Comparison of ENCODE assay signal across 11 cellular contexts in the genomic region with DNA sequence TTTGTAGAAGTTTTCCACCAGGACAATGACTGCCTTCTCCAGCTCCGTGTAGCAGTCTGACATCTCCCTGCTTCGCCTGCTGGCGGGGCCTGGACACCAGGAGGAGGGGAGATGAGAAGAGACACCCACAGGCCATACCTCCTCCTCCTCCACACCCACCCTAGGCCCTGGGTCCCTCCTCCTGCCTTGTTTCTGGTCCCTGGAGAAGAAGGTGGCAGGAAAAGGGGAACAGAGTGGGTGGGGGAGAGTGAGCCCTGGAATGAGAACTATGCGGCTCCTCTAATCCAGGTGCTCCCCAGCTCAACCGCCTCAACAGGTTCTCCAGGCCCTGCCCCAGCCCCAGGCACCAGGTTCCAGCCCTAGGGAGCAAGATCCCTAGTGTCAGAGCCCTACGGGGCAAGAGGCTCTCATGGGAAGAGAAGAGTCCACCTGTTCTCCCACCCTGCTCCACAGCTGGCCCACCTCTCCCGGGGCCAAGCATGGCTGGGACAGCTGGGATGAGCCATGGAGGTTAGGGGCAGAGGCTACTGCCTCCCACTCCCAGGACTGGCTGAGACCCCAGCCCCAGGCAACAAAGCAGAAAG. TPM values are rescaled to one million over a fixed set of nuclear protein-coding genes. Genes with fewer than 3 reads are reported as not detected.
DNase-seq lines count a peak whose midpoint lies in the region; ATAC-seq, FAIRE-seq and TF ChIP-seq lines count a peak whose summit lies in the region.
"Had no signal": no experiment of that assay in that cellular context is flagged by ENCODE, and none has a peak within 500 bp of the region (broad histone marks: within the 10 kb centered on the region; RNA-seq: fewer than 3 reads in every experiment).

No MANE protein-coding gene starts in this region.

- no peak for TF ChIP-seq POLR2A in HepG2 (IDR thresholded peaks at IDR 0.05; ENCODE audit: insufficient read depth in 1 of 2, low read depth in 2 of 2, low read length in 2 of 2)

- FAIRE-seq in HepG2 (lab: Jason Lieb, UNC): peak; percentile 49
- no peak for FAIRE-seq in frontal cortex (lab: Jason Lieb, UNC)

- H3K36me3 ChIP-seq in HepG2 (replicated peaks in 1 of 2; ENCODE audit: control insufficient read depth in 1 of 2, insufficient read depth in 2 of 2, low read length in 2 of 2): no peaks in the 10 kb centered on the region; a peak in 1 of 5 replicates

- TF ChIP-seq EP300 in HepG2 (IDR thresholded peaks at IDR 0.05; ENCODE audit: low read depth in 2 of 2, low read length in 2 of 2) (no peak), HepG2 (CRISPR knock-in tag; IDR thresholded peaks at IDR 0.05; ENCODE audit: borderline replicate concordance) (no peak)

- BruUV-seq in HepG2 (replicated peaks; lab: Mats Ljungman, UMichigan): TSS peak; percentile 66

- peaks cover 3% of the 10 kb centered on the region for H3K27me3 Mint-ChIP-seq in HFFc6 (ENCODE audit: insufficient read depth)

- no peaks in the 10 kb centered on the region for H3K9me3 Mint-ChIP-seq in HFFc6

- CTCF ChIA-PET in HepG2 (lab: Yijun Ruan, JAX; ENCODE audit: low intra/inter-chr PET ratio, low total read pairs): no interaction called here

- in situ Hi-C loops in T47D (cut with HindIII; ENCODE audit: low pct_unique_long_range_greater_than_20kb, low sequenced_read_pairs) (no loop called here), HepG2 (cut with HindIII; ENCODE audit: extremely low pct_ligation_motif_present, low pct_unique_long_range_greater_than_20kb) (no loop called here)

- H3K27ac ChIP-seq in HepG2 (ENCODE audit: extremely low read length, insufficient read depth, low read length) (peak overlapping the region; percentile 99), substantia nigra (ENCODE audit: low read depth, low read length, poor library complexity, severe bottlenecking) (peak overlapping the region; percentile 72)
- H3K27ac ChIP-seq: KMS-11 had no signal

- ATAC-seq in HepG2 (peak; percentile 23), omental fat pad (ENCODE audit: low FRiP score) (no peak), GM19351 (IDR thresholded peaks at IDR 0.05; ENCODE audit: unreplicated experiment) (no peak)

- no peaks in the 10 kb centered on the region for H3K9me3 ChIP-seq in HepG2 (ENCODE audit: low read length)

- no peak overlapping the region for H2AFZ ChIP-seq in HepG2 (ENCODE audit: low read length)

- H3K27ac Mint-ChIP-seq in HFFc6: peak overlapping the region; percentile 96

- peaks cover 53% of the 10 kb centered on the region for H3K4me1 ChIP-seq in HepG2 (ENCODE audit: insufficient read depth, low read length)

- no peaks in the 10 kb centered on the region; a peak in 1 of 5 replicates for H3K27me3 ChIP-seq in HepG2 (ENCODE audit: control insufficient read depth in 1 of 2, insufficient read depth in 2 of 2, low read length in 2 of 2)

- TF ChIP-seq CTCF in HFFc6 (IDR thresholded peaks at IDR 0.05) (no peak), HepG2 (CRISPR knock-in tag; IDR thresholded peaks at IDR 0.05) (no peak), omental fat pad (IDR thresholded peaks at IDR 0.05) (no peak)

- DNase-seq in HFFc6 (no peak), T47D (ENCODE audit: low read depth in 1 of 2, low spot score in 1 of 2) (peak; percentile 77 to 97), HepG2 (ENCODE audit: low spot score) (no peak), substantia nigra (lab: John Stamatoyannopoulos, UW) (no peak), frontal cortex (ENCODE audit: low spot score in 2 of 2) (no peak), NCI-H1436 (lab: John Stamatoyannopoulos, UW) (no peak), omental fat pad (ENCODE audit: low spot score) (no peak)
- DNase-seq: retina had no signal

- 56% methylated on average over 4 of the region's 7 CpGs for WGBS in HepG2 (ENCODE audit: low lambda C conversion rate)

- no peaks in the 10 kb centered on the region for H4K20me1 ChIP-seq in HepG2 (ENCODE audit: insufficient read depth, low read length)

- peak overlapping the region; percentile 98 for H3K4me2 ChIP-seq in HepG2 (ENCODE audit: low read depth, low read length)
- H3K4me2 ChIP-seq: KMS-11 had no signal

- peaks cover 12% of the 10 kb centered on the region for H3K79me2 ChIP-seq in HepG2 (ENCODE audit: insufficient read depth, low read length)

- intact Hi-C loops in HepG2 (cut with micrococcal nuclease; ENCODE audit: unreplicated experiment): loop anchor here (2.0 kb wide), 1 partner anchor 19 kb away; the partner anchor contains the start of gene S100A13

- POLR2A ChIA-PET in HepG2 (lab: Yijun Ruan, JAX): interaction anchor here (0.7 to 12.2 kb wide), 14 partner anchors 8 to 382 kb away, joined by 3 to 390 read pairs (median 6); partner anchors contain the start of genes CHTOP, INTS3, RPS27 and S100A1

- peaks cover 43% of the 10 kb centered on the region for H3K4me1 Mint-ChIP-seq in HFFc6 (ENCODE audit: low read depth)

- peaks cover 32% of the 10 kb centered on the region for H3K36me3 Mint-ChIP-seq in HFFc6 (ENCODE audit: low read depth)

- TF ChIP-seq RAD21 in HepG2 (CRISPR knock-in tag; IDR thresholded peaks at IDR 0.05): no peak

- peak overlapping the region; percentile 87 for H3K9ac ChIP-seq in HepG2 (ENCODE audit: insufficient read depth, low read depth, low read length)
- H3K9ac ChIP-seq: KMS-11 had no signal

- H3K4me3 ChIP-seq in HepG2 (replicated peaks in 1 of 3; ENCODE audit: insufficient read depth in 1 of 3, low read depth in 2 of 3, low read length in 3 of 3): peak overlapping the region; percentile 62 to 83 (median 64)

- H3K4me3 Mint-ChIP-seq in HFFc6: peak overlapping the region; percentile 96

RNA-seq across cellular contexts. Expression of gene S100A16, which starts 4.8 kb away (rescaled TPM):
- 100 to 1,000 TPM; 235 to 351 (median 258) TPM for total RNA-seq in HFFc6 (2021; fragmentation: NEBNext Ultra II Directional; extraction: Animal tissue kit (Norgen Biotek cat#: 25700))
- total RNA-seq in HepG2 (2016; rRNA removed; fragmentation: Illumina TruSeq; extraction: Trizol): 46.0 and 51.2 TPM in 2 replicates
- total RNA-seq in HepG2 (2016; cell fraction: cytosol; rRNA removed; fragmentation: Illumina TruSeq; extraction: Trizol; ENCODE audit: low read depth): 35.2 and 50.8 TPM in 2 replicates
- total RNA-seq in HepG2 (2016; cell fraction: insoluble cytoplasmic fraction; rRNA removed; fragmentation: Illumina TruSeq; extraction: Trizol): 46.0 and 49.1 TPM in 2 replicates
- total RNA-seq in HepG2 (2016; cell fraction: membrane; rRNA removed; fragmentation: Illumina TruSeq; extraction: Trizol): 64.5 and 88.0 TPM in 2 replicates
- 17.2 and 18.5 TPM in 2 replicates for total RNA-seq in HepG2 (2016; cell fraction: nucleus; rRNA removed; fragmentation: Illumina TruSeq; extraction: Trizol)
- polyA plus RNA-seq in HepG2 (2011; rRNA removed): 195 and 203 TPM in 2 replicates
- 207 and 257 TPM in 2 replicates for polyA plus RNA-seq in HepG2 (2011; cell fraction: cytosol; rRNA removed)
- polyA plus RNA-seq in HepG2 (2011; cell fraction: nucleus; rRNA removed): 63.0 and 64.5 TPM in 2 replicates
- 50.0 and 61.9 TPM in 2 replicates for polyA plus RNA-seq in HepG2 (2012)
- 56.0 and 73.0 TPM in 2 replicates for polyA plus RNA-seq in HepG2 (2016; cell fraction: cytosol; fragmentation: Illumina TruSeq; extraction: Trizol; ENCODE audit: low read depth)
- polyA plus RNA-seq in HepG2 (2016; cell fraction: insoluble cytoplasmic fraction; fragmentation: Illumina TruSeq; extraction: Trizol; ENCODE audit: low read depth): 58.3 and 61.2 TPM in 2 replicates
- polyA plus RNA-seq in HepG2 (2016; cell fraction: membrane; fragmentation: Illumina TruSeq; extraction: Trizol; ENCODE audit: low read depth): 82.4 and 91.4 TPM in 2 replicates
- 34.9 and 35.7 TPM in 2 replicates for polyA plus RNA-seq in HepG2 (2016; cell fraction: nucleus; fragmentation: Illumina TruSeq; extraction: Trizol; ENCODE audit: insufficient read depth, low read depth)
- polyA minus RNA-seq in HepG2 (2011; rRNA and poly(A)+ RNA removed; ENCODE audit: low replicate concordance): 116 and 347 TPM in 2 replicates
- polyA minus RNA-seq in HepG2 (2011; cell fraction: cytosol; rRNA and poly(A)+ RNA removed): 41.2 and 43.1 TPM in 2 replicates
- polyA minus RNA-seq in HepG2 (2011; cell fraction: nucleus; rRNA and poly(A)+ RNA removed): 31.9 and 35.2 TPM in 2 replicates
- total RNA-seq in frontal cortex: 13.0 TPM
- total RNA-seq in omental fat pad: 100 to 1,000 TPM in 3 of 4 donors, 10 to 100 TPM in 1; 84.5 to 225 (median 127) TPM

RNA-seq across cellular contexts. Expression of gene S100A14, which starts 7.9 kb away (rescaled TPM):
- under 1 TPM in 1 of 6 experiments, not detected in 5; 0.54 TPM for total RNA-seq in HFFc6 (2021; fragmentation: NEBNext Ultra II Directional; extraction: Animal tissue kit (Norgen Biotek cat#: 25700))
- total RNA-seq in HepG2 (2016; rRNA removed; fragmentation: Illumina TruSeq; extraction: Trizol) (1.4 and 2.0 TPM in 2 replicates), frontal cortex (not detected), omental fat pad (1 to 10 TPM in 2 of 4 donors, under 1 TPM in 1, not detected in 1; 0.50 to 1.9 (median 1.3) TPM)
- 1.2 and 1.6 TPM in 2 replicates for total RNA-seq in HepG2 (2016; cell fraction: cytosol; rRNA removed; fragmentation: Illumina TruSeq; extraction: Trizol; ENCODE audit: low read depth)
- total RNA-seq in HepG2 (2016; cell fraction: insoluble cytoplasmic fraction; rRNA removed; fragmentation: Illumina TruSeq; extraction: Trizol): 1.8 and 2.4 TPM in 2 replicates
- 2.2 and 2.4 TPM in 2 replicates for total RNA-seq in HepG2 (2016; cell fraction: membrane; rRNA removed; fragmentation: Illumina TruSeq; extraction: Trizol)
- total RNA-seq in HepG2 (2016; cell fraction: nucleus; rRNA removed; fragmentation: Illumina TruSeq; extraction: Trizol): 0.75 and 1.1 TPM in 2 replicates
- polyA plus RNA-seq in HepG2 (2011; rRNA removed): 7.7 and 10.8 TPM in 2 replicates
- 11.2 and 16.8 TPM in 2 replicates for polyA plus RNA-seq in HepG2 (2011; cell fraction: cytosol; rRNA removed)
- 1.5 and 3.7 TPM in 2 replicates for polyA plus RNA-seq in HepG2 (2011; cell fraction: nucleus; rRNA removed)
- 4.8 and 6.4 TPM in 2 replicates for polyA plus RNA-seq in HepG2 (2012)
- 1.8 and 2.7 TPM in 2 replicates for polyA plus RNA-seq in HepG2 (2016; cell fraction: cytosol; fragmentation: Illumina TruSeq; extraction: Trizol; ENCODE audit: low read depth)
- polyA plus RNA-seq in HepG2 (2016; cell fraction: insoluble cytoplasmic fraction; fragmentation: Illumina TruSeq; extraction: Trizol; ENCODE audit: low read depth): 2.4 and 2.9 TPM in 2 replicates
- 3.3 TPM in 2 replicates for polyA plus RNA-seq in HepG2 (2016; cell fraction: membrane; fragmentation: Illumina TruSeq; extraction: Trizol; ENCODE audit: low read depth)
- 1.6 and 2.4 TPM in 2 replicates for polyA plus RNA-seq in HepG2 (2016; cell fraction: nucleus; fragmentation: Illumina TruSeq; extraction: Trizol; ENCODE audit: insufficient read depth, low read depth)
- 2.0 and 23.9 TPM in 2 replicates for polyA minus RNA-seq in HepG2 (2011; rRNA and poly(A)+ RNA removed; ENCODE audit: low replicate concordance)
- polyA minus RNA-seq in HepG2 (2011; cell fraction: cytosol; rRNA and poly(A)+ RNA removed): 1.5 and 2.7 TPM in 2 replicates
- polyA minus RNA-seq in HepG2 (2011; cell fraction: nucleus; rRNA and poly(A)+ RNA removed): not detected in 2 replicates
- total RNA-seq: RPMI7951 had no signal

RNA-seq across cellular contexts. Expression of gene S100A13, which starts 19.1 kb away (rescaled TPM):
- total RNA-seq in HFFc6 (2021; fragmentation: NEBNext Ultra II Directional; extraction: Animal tissue kit (Norgen Biotek cat#: 25700)): 100 to 1,000 TPM; 162 to 225 (median 208) TPM
- total RNA-seq in HepG2 (2016; rRNA removed; fragmentation: Illumina TruSeq; extraction: Trizol) (89.5 and 115 TPM in 2 replicates), frontal cortex (7.3 TPM), omental fat pad (100 to 1,000 TPM; 118 to 192 (median 176) TPM)
- total RNA-seq in HepG2 (2016; cell fraction: cytosol; rRNA removed; fragmentation: Illumina TruSeq; extraction: Trizol; ENCODE audit: low read depth): 78.4 and 101 TPM in 2 replicates
- 101 and 125 TPM in 2 replicates for total RNA-seq in HepG2 (2016; cell fraction: insoluble cytoplasmic fraction; rRNA removed; fragmentation: Illumina TruSeq; extraction: Trizol)
- 88.5 and 93.4 TPM in 2 replicates for total RNA-seq in HepG2 (2016; cell fraction: membrane; rRNA removed; fragmentation: Illumina TruSeq; extraction: Trizol)
- 30.0 and 35.1 TPM in 2 replicates for total RNA-seq in HepG2 (2016; cell fraction: nucleus; rRNA removed; fragmentation: Illumina TruSeq; extraction: Trizol)
- 172 TPM in 2 replicates for polyA plus RNA-seq in HepG2 (2011; rRNA removed)
- 139 and 163 TPM in 2 replicates for polyA plus RNA-seq in HepG2 (2011; cell fraction: cytosol; rRNA removed)
- 32.1 and 42.4 TPM in 2 replicates for polyA plus RNA-seq in HepG2 (2011; cell fraction: nucleus; rRNA removed)
- polyA plus RNA-seq in HepG2 (2012): 56.6 and 75.4 TPM in 2 replicates
- polyA plus RNA-seq in HepG2 (2016; cell fraction: cytosol; fragmentation: Illumina TruSeq; extraction: Trizol; ENCODE audit: low read depth): 82.7 and 114 TPM in 2 replicates
- polyA plus RNA-seq in HepG2 (2016; cell fraction: insoluble cytoplasmic fraction; fragmentation: Illumina TruSeq; extraction: Trizol; ENCODE audit: low read depth): 106 and 116 TPM in 2 replicates
- polyA plus RNA-seq in HepG2 (2016; cell fraction: membrane; fragmentation: Illumina TruSeq; extraction: Trizol; ENCODE audit: low read depth): 65.7 and 84.0 TPM in 2 replicates
- 50.7 and 51.1 TPM in 2 replicates for polyA plus RNA-seq in HepG2 (2016; cell fraction: nucleus; fragmentation: Illumina TruSeq; extraction: Trizol; ENCODE audit: insufficient read depth, low read depth)
- 42.6 and 182 TPM in 2 replicates for polyA minus RNA-seq in HepG2 (2011; rRNA and poly(A)+ RNA removed; ENCODE audit: low replicate concordance)
- 11.7 and 13.7 TPM in 2 replicates for polyA minus RNA-seq in HepG2 (2011; cell fraction: cytosol; rRNA and poly(A)+ RNA removed)
- polyA minus RNA-seq in HepG2 (2011; cell fraction: nucleus; rRNA and poly(A)+ RNA removed): 6.7 and 6.8 TPM in 2 replicates

RNA-seq across cellular contexts. Expression of gene S100A1, which starts 20.1 kb away (rescaled TPM):
- total RNA-seq in HFFc6 (2021; fragmentation: NEBNext Ultra II Directional; extraction: Animal tissue kit (Norgen Biotek cat#: 25700)): under 1 TPM in 3 of 6 experiments, not detected in 3; 0.59 to 0.96 (median 0.82) TPM
- total RNA-seq in HepG2 (2016; rRNA removed; fragmentation: Illumina TruSeq; extraction: Trizol) (120 and 151 TPM in 2 replicates), frontal cortex (1.2 TPM), omental fat pad (10 to 100 TPM in 3 of 4 donors, 1 to 10 TPM in 1; 6.0 to 36.5 (median 23.7) TPM)
- total RNA-seq in HepG2 (2016; cell fraction: cytosol; rRNA removed; fragmentation: Illumina TruSeq; extraction: Trizol; ENCODE audit: low read depth): 28.0 and 35.5 TPM in 2 replicates
- 119 and 133 TPM in 2 replicates for total RNA-seq in HepG2 (2016; cell fraction: insoluble cytoplasmic fraction; rRNA removed; fragmentation: Illumina TruSeq; extraction: Trizol)
- 48.1 and 56.1 TPM in 2 replicates for total RNA-seq in HepG2 (2016; cell fraction: membrane; rRNA removed; fragmentation: Illumina TruSeq; extraction: Trizol)
- 54.6 and 59.6 TPM in 2 replicates for total RNA-seq in HepG2 (2016; cell fraction: nucleus; rRNA removed; fragmentation: Illumina TruSeq; extraction: Trizol)
- polyA plus RNA-seq in HepG2 (2011; rRNA removed): 238 and 251 TPM in 2 replicates
- 339 and 395 TPM in 2 replicates for polyA plus RNA-seq in HepG2 (2011; cell fraction: cytosol; rRNA removed)
- polyA plus RNA-seq in HepG2 (2011; cell fraction: nucleus; rRNA removed): 68.2 and 87.5 TPM in 2 replicates
- 109 and 178 TPM in 2 replicates for polyA plus RNA-seq in HepG2 (2012)
- polyA plus RNA-seq in HepG2 (2016; cell fraction: cytosol; fragmentation: Illumina TruSeq; extraction: Trizol; ENCODE audit: low read depth): 100 and 132 TPM in 2 replicates
- 381 and 401 TPM in 2 replicates for polyA plus RNA-seq in HepG2 (2016; cell fraction: insoluble cytoplasmic fraction; fragmentation: Illumina TruSeq; extraction: Trizol; ENCODE audit: low read depth)
- 143 and 156 TPM in 2 replicates for polyA plus RNA-seq in HepG2 (2016; cell fraction: membrane; fragmentation: Illumina TruSeq; extraction: Trizol; ENCODE audit: low read depth)
- 222 and 236 TPM in 2 replicates for polyA plus RNA-seq in HepG2 (2016; cell fraction: nucleus; fragmentation: Illumina TruSeq; extraction: Trizol; ENCODE audit: insufficient read depth, low read depth)
- polyA minus RNA-seq in HepG2 (2011; rRNA and poly(A)+ RNA removed; ENCODE audit: low replicate concordance): 3.5 and 272 TPM in 2 replicates
- 102 and 128 TPM in 2 replicates for polyA minus RNA-seq in HepG2 (2011; cell fraction: cytosol; rRNA and poly(A)+ RNA removed)
- 35.0 and 41.2 TPM in 2 replicates for polyA minus RNA-seq in HepG2 (2011; cell fraction: nucleus; rRNA and poly(A)+ RNA removed)

RNA-seq across cellular contexts. Expression of gene CHTOP, which starts 25.7 kb away (rescaled TPM):
- 10 to 100 TPM; 48.1 to 57.9 (median 53.9) TPM for total RNA-seq in HFFc6 (2021; fragmentation: NEBNext Ultra II Directional; extraction: Animal tissue kit (Norgen Biotek cat#: 25700))
- total RNA-seq in HepG2 (2016; rRNA removed; fragmentation: Illumina TruSeq; extraction: Trizol) (35.4 and 38.0 TPM in 2 replicates), frontal cortex (55.0 TPM), omental fat pad (10 to 100 TPM; 31.4 to 63.5 (median 53.7) TPM)
- total RNA-seq in HepG2 (2016; cell fraction: cytosol; rRNA removed; fragmentation: Illumina TruSeq; extraction: Trizol; ENCODE audit: low read depth): 14.3 and 17.0 TPM in 2 replicates
- total RNA-seq in HepG2 (2016; cell fraction: insoluble cytoplasmic fraction; rRNA removed; fragmentation: Illumina TruSeq; extraction: Trizol): 34.0 and 41.6 TPM in 2 replicates
- total RNA-seq in HepG2 (2016; cell fraction: membrane; rRNA removed; fragmentation: Illumina TruSeq; extraction: Trizol): 24.6 and 26.6 TPM in 2 replicates
- total RNA-seq in HepG2 (2016; cell fraction: nucleus; rRNA removed; fragmentation: Illumina TruSeq; extraction: Trizol): 60.5 and 67.4 TPM in 2 replicates
- 47.1 and 51.9 TPM in 2 replicates for polyA plus RNA-seq in HepG2 (2011; rRNA removed)
- 33.6 and 37.2 TPM in 2 replicates for polyA plus RNA-seq in HepG2 (2011; cell fraction: cytosol; rRNA removed)
- polyA plus RNA-seq in HepG2 (2011; cell fraction: nucleus; rRNA removed): 57.8 and 64.5 TPM in 2 replicates
- polyA plus RNA-seq in HepG2 (2012): 40.9 and 49.6 TPM in 2 replicates
- polyA plus RNA-seq in HepG2 (2016; cell fraction: cytosol; fragmentation: Illumina TruSeq; extraction: Trizol; ENCODE audit: low read depth): 11.0 and 11.5 TPM in 2 replicates
- 59.9 and 65.3 TPM in 2 replicates for polyA plus RNA-seq in HepG2 (2016; cell fraction: insoluble cytoplasmic fraction; fragmentation: Illumina TruSeq; extraction: Trizol; ENCODE audit: low read depth)
- polyA plus RNA-seq in HepG2 (2016; cell fraction: membrane; fragmentation: Illumina TruSeq; extraction: Trizol; ENCODE audit: low read depth): 17.8 and 18.3 TPM in 2 replicates
- 108 TPM in 2 replicates for polyA plus RNA-seq in HepG2 (2016; cell fraction: nucleus; fragmentation: Illumina TruSeq; extraction: Trizol; ENCODE audit: insufficient read depth, low read depth)
- 34.2 and 56.3 TPM in 2 replicates for polyA minus RNA-seq in HepG2 (2011; rRNA and poly(A)+ RNA removed; ENCODE audit: low replicate concordance)
- 16.0 and 16.8 TPM in 2 replicates for polyA minus RNA-seq in HepG2 (2011; cell fraction: cytosol; rRNA and poly(A)+ RNA removed)
- 134 and 152 TPM in 2 replicates for polyA minus RNA-seq in HepG2 (2011; cell fraction: nucleus; rRNA and poly(A)+ RNA removed)

Comparison
In these comparisons a context has a peak if more than half of its experiments do, and no peak if none do; other contexts are left out.
1. DNase-seq: peak in T47D (2 of 2); none in HFFc6 (single experiment), HepG2 (single experiment), substantia nigra (0 of 49), frontal cortex (0 of 2), NCI-H1436 (single experiment) and omental fat pad (single experiment).